In the genomic region with DNA sequence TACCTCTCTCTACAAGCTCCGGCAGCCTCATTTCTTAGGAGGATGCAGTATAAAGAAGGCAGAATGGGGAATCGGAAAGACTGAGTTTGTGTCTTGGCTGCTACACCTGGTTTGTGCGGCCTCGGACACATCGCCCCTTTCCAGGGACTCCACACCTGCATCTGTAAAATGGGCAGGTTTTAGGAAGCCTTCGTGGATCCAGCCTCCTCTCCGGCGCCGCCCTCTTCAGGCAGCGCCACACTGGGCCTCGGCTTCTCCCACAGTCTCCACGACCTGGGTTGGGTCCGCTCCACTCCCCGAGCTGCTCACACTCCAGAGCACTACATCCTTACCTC, we compare ENCODE assay signal across 8 cellular contexts. TPM values are rescaled to one million over a fixed set of nuclear protein-coding genes. Genes with fewer than 3 reads are reported as not detected.
DNase-seq lines count a peak whose midpoint lies in the region; ATAC-seq, FAIRE-seq and TF ChIP-seq lines count a peak whose summit lies in the region.

No MANE protein-coding gene starts in this region.

- H3K36me3 ChIP-seq in GM23338 (ENCODE audit: insufficient read depth) (0 out of 2 replicates have a peak, but pooled peaks cover 6% of the 10 kb centered on the region), Peyer's patch (peaks cover 0 to 7% (median 0%) of the 10 kb centered on the region in 3 donors), esophagus squamous epithelium (peaks cover 0 to 22% (median 0%) of the 10 kb centered on the region in 3 donors), pancreas (peaks cover 0 to 3% (median 0%) of the 10 kb centered on the region in 3 donors)

- peaks cover 15% of the 10 kb centered on the region for H3K4me1 Mint-ChIP-seq in GM23338

- peaks cover 49% of the 10 kb centered on the region for H3K79me2 ChIP-seq in GM23338 (replicated peaks; ENCODE audit: insufficient read depth)

- peak; percentile 8 for ATAC-seq in GM23338
- ATAC-seq in pancreas = peak; percentile 1 to 15 (median 4)

- intact Hi-C loops in esophagus squamous epithelium (cut with DNase I) = no loop called here
- intact Hi-C loops in pancreas (cut with DNase I) = no loop called here

- no peaks in the 10 kb centered on the region for H3K9me2 ChIP-seq in GM23338 (ENCODE audit: insufficient read depth)

- no peak for TF ChIP-seq POLR2A in Peyer's patch (IDR thresholded peaks at IDR 0.05)
- TF ChIP-seq POLR2A in esophagus squamous epithelium (IDR thresholded peaks at IDR 0.05) = no peak

- FAIRE-seq in pancreas (lab: Jason Lieb, UNC) (no peak), HTR-8/SVneo (lab: Jason Lieb, UNC) (no peak)

- peak overlapping the region; percentile 99 for H3K27ac Mint-ChIP-seq in GM23338

- H3K27me3 ChIP-seq in GM23338 (ENCODE audit: insufficient read depth) (no peaks in the 10 kb centered on the region), Peyer's patch (no peaks in the 10 kb centered on the region), esophagus squamous epithelium (no peaks in the 10 kb centered on the region), pancreas (no peaks in the 10 kb centered on the region)

- TF ChIP-seq CTCF in GM23338 (conservative IDR thresholded peaks at IDR 0.05; ENCODE audit: low read depth in 2 of 2) (no peak), Peyer's patch (IDR thresholded peaks at IDR 0.05) (peak in 1 of 6 experiments; percentile 7), esophagus squamous epithelium (IDR thresholded peaks at IDR 0.05) (no peak), pancreas (IDR thresholded peaks at IDR 0.05) (no peak)

- peak overlapping the region; percentile 96 for H3K4me3 Mint-ChIP-seq in GM23338

- H2AFZ ChIP-seq in GM23338 = no peak overlapping the region

- H3K27me3 Mint-ChIP-seq in GM23338 (ENCODE audit: insufficient read depth, low read depth, poor library complexity) = peaks cover 12% of the 10 kb centered on the region

- no peaks in the 10 kb centered on the region; the same call in 1 of the 3 replicates for H3K36me3 Mint-ChIP-seq in GM23338 (ENCODE audit: low read depth)

- H4K20me1 ChIP-seq in GM23338 (replicated peaks; ENCODE audit: insufficient read depth) = peaks cover 4% of the 10 kb centered on the region; the same call in 1 of the 2 replicates

- peak overlapping the region; percentile 95 for H3K4me2 ChIP-seq in GM23338

- H3K4me3 ChIP-seq in GM23338 (peak overlapping the region; percentile 77), Peyer's patch (peak overlapping the region; percentile 68 to 90 (median 80)), esophagus squamous epithelium (peak overlapping the region; percentile 60 to 92 (median 80)), pancreas (peak overlapping the region; percentile 48 to 88 (median 65))

- H3K27ac ChIP-seq in GM23338 (ENCODE audit: low read depth) = peak overlapping the region; percentile 68; the same call in 1 of the 2 replicates
- H3K27ac ChIP-seq in Peyer's patch = peak overlapping the region; percentile 85 to 98 (median 88)
- peak overlapping the region; percentile 84 to 98 (median 97) for H3K27ac ChIP-seq in esophagus squamous epithelium
- peak overlapping the region; percentile 71 to 95 (median 79) for H3K27ac ChIP-seq in pancreas

- H3K9me3 Mint-ChIP-seq in GM23338 = no peaks in the 10 kb centered on the region; the same call in 2 of the 3 replicates

- no peaks in the 10 kb centered on the region for H3K9me3 ChIP-seq in Peyer's patch
- no peaks in the 10 kb centered on the region for H3K9me3 ChIP-seq in esophagus squamous epithelium
- H3K9me3 ChIP-seq in pancreas = no peaks in the 10 kb centered on the region

- DNase-seq in COLO668 (lab: John Stamatoyannopoulos, UW; ENCODE audit: unreplicated experiment) = peak; percentile 51
- peak; percentile 18 for DNase-seq in GM23338 (ENCODE audit: low spot score)
- DNase-seq in Peyer's patch = no peak
- DNase-seq in esophagus squamous epithelium (lab: John Stamatoyannopoulos, UW) = no peak
- no peak for DNase-seq in pancreas
- DNase-seq in Kasumi-1 (lab: John Stamatoyannopoulos, UW) = no peak
- DNase-seq in HTR-8/SVneo (ENCODE audit: insufficient read length, low spot score) = no peak
- no peak for DNase-seq in NCI-H1436 treated with DMSO at 0.1 percent for 48 hours (lab: John Stamatoyannopoulos, UW)

- H3K4me1 ChIP-seq in GM23338 (ENCODE audit: insufficient read depth) (peaks cover 6% of the 10 kb centered on the region; the same call in 1 of the 2 replicates), Peyer's patch (peaks cover 0 to 12% (median 6%) of the 10 kb centered on the region in 4 donors), esophagus squamous epithelium (peaks cover 4 to 65% (median 11%) of the 10 kb centered on the region in 3 donors), pancreas (peaks cover 15 to 24% (median 16%) of the 10 kb centered on the region in 3 donors)

- no peaks in the 10 kb centered on the region for H3F3A ChIP-seq in GM23338 (replicated peaks; ENCODE audit: low read depth)

- WGBS in esophagus squamous epithelium, 2 donors = 7 to 9% methylated on average over 10 to 14 of the region's 14 CpGs
- 3% methylated on average over 14 of the region's 14 CpGs for WGBS in pancreas, 2 donors

TF ChIP-seq in GM23338, 12 proteins besides CTCF, POLR2A, EP300 and RAD21:
- TF ChIP-seq EZH2phosphoT487 (IDR thresholded peaks at IDR 0.05; ENCODE audit: unreplicated experiment) (no peak), EZH2 (IDR thresholded peaks at IDR 0.05; ENCODE audit: low read depth, unreplicated experiment) (no peak), POLR2AphosphoS5 (IDR thresholded peaks at IDR 0.05; ENCODE audit: low read depth) (no peak), JUNB (IDR thresholded peaks at IDR 0.05; ENCODE audit: unreplicated experiment) (no peak), ZNF114 (CRISPR knock-in tag; IDR thresholded peaks at IDR 0.05) (no peak), STAT1 (IDR thresholded peaks at IDR 0.05; ENCODE audit: unreplicated experiment) (no peak), NANOG (IDR thresholded peaks at IDR 0.05; ENCODE audit: borderline replicate concordance) (no peak), ZNF331 (CRISPR knock-in tag; IDR thresholded peaks at IDR 0.05; ENCODE audit: low read depth) (no peak)
- TF ChIP-seq, protein P1, sequence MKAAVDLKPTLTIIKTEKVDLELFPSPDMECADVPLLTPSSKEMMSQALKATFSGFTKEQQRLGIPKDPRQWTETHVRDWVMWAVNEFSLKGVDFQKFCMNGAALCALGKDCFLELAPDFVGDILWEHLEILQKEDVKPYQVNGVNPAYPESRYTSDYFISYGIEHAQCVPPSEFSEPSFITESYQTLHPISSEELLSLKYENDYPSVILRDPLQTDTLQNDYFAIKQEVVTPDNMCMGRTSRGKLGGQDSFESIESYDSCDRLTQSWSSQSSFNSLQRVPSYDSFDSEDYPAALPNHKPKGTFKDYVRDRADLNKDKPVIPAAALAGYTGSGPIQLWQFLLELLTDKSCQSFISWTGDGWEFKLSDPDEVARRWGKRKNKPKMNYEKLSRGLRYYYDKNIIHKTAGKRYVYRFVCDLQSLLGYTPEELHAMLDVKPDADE (IDR thresholded peaks at IDR 0.05) = no peak
- TF ChIP-seq, protein P2, sequence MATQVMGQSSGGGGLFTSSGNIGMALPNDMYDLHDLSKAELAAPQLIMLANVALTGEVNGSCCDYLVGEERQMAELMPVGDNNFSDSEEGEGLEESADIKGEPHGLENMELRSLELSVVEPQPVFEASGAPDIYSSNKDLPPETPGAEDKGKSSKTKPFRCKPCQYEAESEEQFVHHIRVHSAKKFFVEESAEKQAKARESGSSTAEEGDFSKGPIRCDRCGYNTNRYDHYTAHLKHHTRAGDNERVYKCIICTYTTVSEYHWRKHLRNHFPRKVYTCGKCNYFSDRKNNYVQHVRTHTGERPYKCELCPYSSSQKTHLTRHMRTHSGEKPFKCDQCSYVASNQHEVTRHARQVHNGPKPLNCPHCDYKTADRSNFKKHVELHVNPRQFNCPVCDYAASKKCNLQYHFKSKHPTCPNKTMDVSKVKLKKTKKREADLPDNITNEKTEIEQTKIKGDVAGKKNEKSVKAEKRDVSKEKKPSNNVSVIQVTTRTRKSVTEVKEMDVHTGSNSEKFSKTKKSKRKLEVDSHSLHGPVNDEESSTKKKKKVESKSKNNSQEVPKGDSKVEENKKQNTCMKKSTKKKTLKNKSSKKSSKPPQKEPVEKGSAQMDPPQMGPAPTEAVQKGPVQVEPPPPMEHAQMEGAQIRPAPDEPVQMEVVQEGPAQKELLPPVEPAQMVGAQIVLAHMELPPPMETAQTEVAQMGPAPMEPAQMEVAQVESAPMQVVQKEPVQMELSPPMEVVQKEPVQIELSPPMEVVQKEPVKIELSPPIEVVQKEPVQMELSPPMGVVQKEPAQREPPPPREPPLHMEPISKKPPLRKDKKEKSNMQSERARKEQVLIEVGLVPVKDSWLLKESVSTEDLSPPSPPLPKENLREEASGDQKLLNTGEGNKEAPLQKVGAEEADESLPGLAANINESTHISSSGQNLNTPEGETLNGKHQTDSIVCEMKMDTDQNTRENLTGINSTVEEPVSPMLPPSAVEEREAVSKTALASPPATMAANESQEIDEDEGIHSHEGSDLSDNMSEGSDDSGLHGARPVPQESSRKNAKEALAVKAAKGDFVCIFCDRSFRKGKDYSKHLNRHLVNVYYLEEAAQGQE (IDR thresholded peaks at IDR 0.05; ENCODE audit: unreplicated experiment) = no peak
TF ChIP-seq in GM23338: peak in this region for 0.

RNA-seq across cellular contexts. Expression of gene GOT1, which starts 0.3 kb away (rescaled TPM):
- 29.4 and 36.8 TPM in 2 replicates for total RNA-seq in GM23338 (2014; rRNA removed; shearing (Covaris generic))
- polyA plus RNA-seq in GM23338 (2016; fragmentation: Nextera tagmentation; extraction: Ambion mirVana) (31.8 and 37.7 TPM in 2 replicates), pancreas (10 to 100 TPM in 1 of 2 donors, 1 to 10 TPM in 1; 9.6 to 27.1 TPM)
- total RNA-seq in Peyer's patch (100 to 1,000 TPM in 2 of 4 donors, 10 to 100 TPM in 2; 78.4 to 141 (median 110) TPM), esophagus squamous epithelium (10 to 100 TPM; 45.8 to 65.1 (median 51.0) TPM), pancreas (10 to 100 TPM in 4 of 6 donors, 1 to 10 TPM in 2; 8.0 to 34.0 (median 14.1) TPM)

Comparison
In these comparisons a context has a peak if more than half of its experiments do, and no peak if none do; other contexts are left out.
1. DNase-seq: peak in COLO668 (single experiment) and GM23338 (single experiment); none in Peyer's patch (0 of 3), esophagus squamous epithelium (single experiment), pancreas (0 of 6), Kasumi-1 (0 of 2), HTR-8/SVneo (single experiment) and NCI-H1436 treated with DMSO at 0.1 percent for 48 hours (single experiment).
2. Peak in every context shown above with its lines, with median percentiles within 50 percentile points of each other: H3K27ac ChIP-seq and H3K4me3 ChIP-seq.